ENCODE assay signal across 26 cellular contexts in the genomic region with DNA sequence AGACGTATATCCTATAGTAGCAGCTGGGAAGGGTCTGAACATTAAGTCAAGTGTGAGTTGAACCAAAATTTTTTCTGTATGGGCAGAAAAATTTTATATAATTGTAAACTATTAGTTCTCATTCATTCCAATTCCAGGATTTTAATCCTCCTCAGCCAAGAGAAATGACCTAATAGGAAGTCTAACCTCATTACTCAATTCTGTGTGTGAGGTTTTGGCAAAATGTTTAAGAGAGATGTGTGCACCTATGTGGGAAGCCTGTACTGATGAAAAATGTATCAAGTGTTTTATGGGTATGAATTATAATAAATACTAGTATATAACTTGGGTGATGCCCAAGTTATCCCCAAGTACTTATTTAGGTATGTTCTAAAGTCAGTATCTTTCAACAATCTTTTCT.
DNase-seq lines count a peak whose midpoint lies in the region; ATAC-seq and TF ChIP-seq lines count a peak whose summit lies in the region.
"Had no signal": no experiment of that assay in that cellular context is flagged by ENCODE, and none has a peak within 500 bp of the region (broad histone marks: within the 10 kb centered on the region; RNA-seq: fewer than 3 reads in every experiment).

No MANE protein-coding gene starts in this region.

- H3K36me3 ChIP-seq in PC-3 (ENCODE audit: low read depth, low read length): no peaks in the 10 kb centered on the region
- H3K36me3 ChIP-seq in WERI-Rb-1: no peaks in the 10 kb centered on the region
- H3K36me3 ChIP-seq: lower lobe of right lung, right lobe of liver, SJCRH30 had no signal

- H3K9me2 ChIP-seq in PC-3 (replicated peaks; ENCODE audit: low read length): no peaks in the 10 kb centered on the region

- H3K9ac ChIP-seq in PC-3 (ENCODE audit: low read length): no peak overlapping the region

- H3K9me3 ChIP-seq in PC-3 (ENCODE audit: low read length) (no peaks in the 10 kb centered on the region), WERI-Rb-1 (ENCODE audit: severe bottlenecking) (no peaks in the 10 kb centered on the region)
- H3K9me3 ChIP-seq: lower lobe of right lung, right lobe of liver, SJCRH30 had no signal

- no peaks in the 10 kb centered on the region for H3K9me3 Mint-ChIP-seq in osteocyte (ENCODE audit: unreplicated experiment)
- H3K9me3 Mint-ChIP-seq: activated CD4-positive, alpha-beta memory T cell treated with anti-CD3 and anti-CD28 coated beads for 36 hours; activated naive CD4-positive, alpha-beta T cell treated with anti-CD3 and anti-CD28 coated beads, Interleukin-2, amount 50 U/mL, for 24 hours; activated T-helper 17 cell treated with anti-CD3 and anti-CD28 coated beads, Interleukin-2, amount 50 U/mL, for 72 hours; dendritic cell treated with granulocyte-macrophage colony-stimulating factor and Interleukin-4, amounts not matched to agents 40 ng/mL and 50 ng/mL, for 4 days had no signal

- peak overlapping the region; percentile 65 for H3K27ac Mint-ChIP-seq in osteocyte (ENCODE audit: unreplicated experiment)
- H3K27ac Mint-ChIP-seq: activated CD4-positive, alpha-beta memory T cell treated with anti-CD3 and anti-CD28 coated beads for 36 hours; activated naive CD4-positive, alpha-beta T cell treated with anti-CD3 and anti-CD28 coated beads, Interleukin-2, amount 50 U/mL, for 24 hours; activated T-helper 17 cell treated with anti-CD3 and anti-CD28 coated beads, Interleukin-2, amount 50 U/mL, for 72 hours; CD14-positive monocyte; dendritic cell treated with granulocyte-macrophage colony-stimulating factor and Interleukin-4, amounts not matched to agents 40 ng/mL and 50 ng/mL, for 4 days had no signal

- H2AFZ ChIP-seq in PC-3 (ENCODE audit: low read length): no peak overlapping the region

- H3K27me3 ChIP-seq in PC-3 (ENCODE audit: low read length) (no peaks in the 10 kb centered on the region), WERI-Rb-1 (ENCODE audit: insufficient read depth, low read depth, severe bottlenecking) (no peaks in the 10 kb centered on the region)
- H3K27me3 ChIP-seq: right lobe of liver, SJCRH30 had no signal

- H3K36me3 Mint-ChIP-seq in osteocyte (ENCODE audit: unreplicated experiment): no peaks in the 10 kb centered on the region
- H3K36me3 Mint-ChIP-seq: activated CD4-positive, alpha-beta memory T cell treated with anti-CD3 and anti-CD28 coated beads for 36 hours; activated naive CD4-positive, alpha-beta T cell treated with anti-CD3 and anti-CD28 coated beads, Interleukin-2, amount 50 U/mL, for 24 hours; CD14-positive monocyte had no signal

- H4K20me1 ChIP-seq in PC-3 (ENCODE audit: low read length): no peaks in the 10 kb centered on the region

- H3K4me1 ChIP-seq in PC-3 (ENCODE audit: insufficient read depth, low read length): no peaks in the 10 kb centered on the region
- H3K4me1 ChIP-seq: right lobe of liver had no signal

- no TSS peak for BruUV-seq in PC-3 (replicated peaks; lab: Mats Ljungman, UMichigan)

- H3K4me3 Mint-ChIP-seq in osteocyte (ENCODE audit: unreplicated experiment): no peak overlapping the region
- H3K4me3 Mint-ChIP-seq: activated CD4-positive, alpha-beta memory T cell treated with anti-CD3 and anti-CD28 coated beads for 36 hours; activated naive CD4-positive, alpha-beta T cell treated with anti-CD3 and anti-CD28 coated beads, Interleukin-2, amount 50 U/mL, for 24 hours; activated T-helper 17 cell treated with anti-CD3 and anti-CD28 coated beads, Interleukin-2, amount 50 U/mL, for 72 hours; CD14-positive monocyte; dendritic cell treated with granulocyte-macrophage colony-stimulating factor and Interleukin-4, amounts not matched to agents 40 ng/mL and 50 ng/mL, for 4 days had no signal

- H3F3A ChIP-seq in PC-3 (ENCODE audit: low read length, unreplicated experiment): no peaks in the 10 kb centered on the region

- no peak overlapping the region for H3K4me2 ChIP-seq in PC-3 (ENCODE audit: low read length)

- H3K4me1 Mint-ChIP-seq in osteocyte (ENCODE audit: unreplicated experiment): peaks cover 46% of the 10 kb centered on the region
- H3K4me1 Mint-ChIP-seq: activated naive CD4-positive, alpha-beta T cell treated with anti-CD3 and anti-CD28 coated beads, Interleukin-2, amount 50 U/mL, for 24 hours; activated T-helper 17 cell treated with anti-CD3 and anti-CD28 coated beads, Interleukin-2, amount 50 U/mL, for 72 hours; CD14-positive monocyte had no signal

- DNase-seq in ELR (ENCODE audit: low read depth): peak; percentile 24
- DNase-seq in PC-3: no peak
- peak; percentile 57 for DNase-seq in fibroblast of mammary gland (ENCODE audit: low read depth)
- DNase-seq in osteocyte (ENCODE audit: extremely low spot score, unreplicated experiment): no peak
- DNase-seq in iPS-NIHi11 (ENCODE audit: low spot score): no peak
- no peak for DNase-seq in NAMALWA (ENCODE audit: low spot score)
- DNase-seq in WERI-Rb-1: no peak
- DNase-seq in NCI-H187 treated with DMSO at 0.1 percent for 48 hours (lab: John Stamatoyannopoulos, UW): no peak
- DNase-seq: activated CD4-positive, alpha-beta memory T cell treated with anti-CD3 and anti-CD28 coated beads for 36 hours; activated CD8-positive, alpha-beta memory T cell treated with anti-CD3 and anti-CD28 coated beads, Interleukin-2, amount 50 U/mL, for 48 hours; anterior cingulate cortex; Calu3; central memory CD4-positive, alpha-beta T cell; DND-41; GOT3; lower lobe of right lung; NCI-H1048; NCI-H1694; right lobe of liver; stimulated activated naive CD4-positive, alpha-beta T cell had no signal

- intact Hi-C loops in PC-3 (cut with micrococcal nuclease): no loop called here

- POLR2A ChIA-PET in PC-3 (lab: Charles Lee; ENCODE audit: unreplicated experiment): no interaction called here

- TF ChIP-seq CTCF in PC-3 (conservative IDR thresholded peaks at IDR 0.05; ENCODE audit: low read depth, low read length) (no peak), fibroblast of mammary gland (conservative IDR thresholded peaks at IDR 0.05; ENCODE audit: control insufficient read depth, insufficient read depth, low read depth, low read length) (no peak), osteocyte (IDR thresholded peaks at IDR 0.05) (no peak), WERI-Rb-1 (IDR thresholded peaks at IDR 0.05; ENCODE audit: low read depth, low read length) (no peak)

- no peaks in the 10 kb centered on the region for H3K79me2 ChIP-seq in PC-3 (ENCODE audit: low read length)

- H3K27me3 Mint-ChIP-seq in osteocyte (ENCODE audit: unreplicated experiment): no peaks in the 10 kb centered on the region
- H3K27me3 Mint-ChIP-seq: activated CD4-positive, alpha-beta memory T cell treated with anti-CD3 and anti-CD28 coated beads for 36 hours; activated naive CD4-positive, alpha-beta T cell treated with anti-CD3 and anti-CD28 coated beads, Interleukin-2, amount 50 U/mL, for 24 hours; dendritic cell treated with granulocyte-macrophage colony-stimulating factor and Interleukin-4, amounts not matched to agents 40 ng/mL and 50 ng/mL, for 4 days had no signal

- CTCF ChIA-PET in PC-3 (lab: Charles Lee): interaction anchor here (0.6 kb wide), 1 partner anchor 11 kb away, joined by 3 read pairs; no protein-coding TSS in a partner anchor

- H3K27ac ChIP-seq in PC-3 (ENCODE audit: low read length): no peak overlapping the region
- no peak overlapping the region for H3K27ac ChIP-seq in WERI-Rb-1
- H3K27ac ChIP-seq: lower lobe of right lung, right lobe of liver, SJCRH30 had no signal

- peak; percentile 37 for ATAC-seq in PC-3
- ATAC-seq: activated CD4-positive, CD25-positive, alpha-beta regulatory T cell treated with anti-CD3 and anti-CD28 coated beads, Interleukin-2, amount 50 U/mL, for 24 hours; activated T-helper 17 cell treated with anti-CD3 and anti-CD28 coated beads, Interleukin-2, amount 50 U/mL, for 72 hours; lower lobe of right lung had no signal

- H3K4me3 ChIP-seq in PC-3 (ENCODE audit: low read length): no peak overlapping the region
- H3K4me3 ChIP-seq in fibroblast of mammary gland (ENCODE audit: control insufficient read depth, low read depth, low read length): no peak overlapping the region
- H3K4me3 ChIP-seq in WERI-Rb-1 (ENCODE audit: low read depth, low read length): no peak overlapping the region
- H3K4me3 ChIP-seq: lower lobe of right lung, right lobe of liver, SJCRH30 had no signal

Comparison
In these comparisons a context has a peak if more than half of its experiments do, and no peak if none do; other contexts are left out.
1. DNase-seq: peak in ELR (single experiment) and fibroblast of mammary gland (single experiment); none in PC-3 (single experiment), osteocyte (single experiment), iPS-NIHi11 (single experiment), NAMALWA (single experiment), WERI-Rb-1 (single experiment) and NCI-H187 treated with DMSO at 0.1 percent for 48 hours (single experiment).